ENCODE assay signal across 1 cellular context in the genomic region with DNA sequence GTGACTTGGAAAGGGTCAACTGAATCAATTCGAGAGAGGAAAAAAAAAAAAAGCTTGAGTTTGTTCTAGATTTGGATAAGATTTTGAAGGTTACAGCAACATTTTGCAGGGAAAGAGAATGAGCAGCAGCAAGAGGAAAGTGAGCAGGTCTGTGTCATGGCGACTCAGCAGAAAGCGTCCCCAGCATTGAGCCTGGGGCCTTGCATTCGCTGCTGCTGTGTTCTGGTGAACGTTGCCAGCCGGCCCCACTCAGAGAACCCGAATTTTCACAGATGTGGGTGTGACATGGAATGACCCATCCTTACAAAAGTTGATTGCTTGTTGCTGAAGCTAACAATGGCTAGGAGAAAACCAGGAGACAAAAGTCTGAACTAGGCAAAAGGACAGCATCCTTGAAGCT.
TF ChIP-seq lines count a peak whose summit lies in the region.

No MANE protein-coding gene starts in this region.

TF ChIP-seq in IMR-90, 13 proteins besides CTCF, POLR2A, EP300 and RAD21:
- 0 out of 2 replicates have a peak, but pooled peaks have one; percentile 1 for TF ChIP-seq MAFK (IDR thresholded peaks at IDR 0.05; ENCODE audit: low read depth, low read length)
- peak; percentile 77 for TF ChIP-seq NFE2L2 (IDR thresholded peaks at IDR 0.05; ENCODE audit: low read depth, low read length)
